In genomic region chr14:22812744-22813143, GRCh38 we compare ENCODE assay signal across 1 cellular context.
TF ChIP-seq lines count a peak whose summit lies in the region.

No MANE protein-coding gene starts in this region.

TF ChIP-seq in GM23338, 12 proteins besides CTCF, POLR2A, EP300 and RAD21 (continued from another document):
- TF ChIP-seq ETS1 (IDR thresholded peaks at IDR 0.05), result no peak
- no peak for TF ChIP-seq ZNF462 (CRISPR knock-in tag; IDR thresholded peaks at IDR 0.05)
- TF ChIP-seq REST (IDR thresholded peaks at IDR 0.05; ENCODE audit: unreplicated experiment), result no peak
- no peak for TF ChIP-seq EZH2phosphoT487 (IDR thresholded peaks at IDR 0.05; ENCODE audit: unreplicated experiment)
- no peak for TF ChIP-seq CREB1 (CRISPR knock-in tag; IDR thresholded peaks at IDR 0.05; ENCODE audit: low read depth)
- TF ChIP-seq NANOG (IDR thresholded peaks at IDR 0.05; ENCODE audit: borderline replicate concordance), result no peak
- TF ChIP-seq JUNB (IDR thresholded peaks at IDR 0.05; ENCODE audit: unreplicated experiment), result no peak
- TF ChIP-seq STAT1 (IDR thresholded peaks at IDR 0.05; ENCODE audit: unreplicated experiment), result no peak
- no peak for TF ChIP-seq POLR2AphosphoS5 (IDR thresholded peaks at IDR 0.05; ENCODE audit: low read depth)
TF ChIP-seq in GM23338: peak in this region for 0.
